8 cellular contexts compared by ENCODE assay signal in genomic region chr22:36065775-36066544, GRCh38.
DNase-seq lines count a peak whose midpoint lies in the region; ATAC-seq and TF ChIP-seq lines count a peak whose summit lies in the region.

No MANE protein-coding gene starts in this region.

- peak; percentile 100 for TF ChIP-seq CTCF in LNCAP (IDR thresholded peaks at IDR 0.05)

- H3K9me3 ChIP-seq in muscle layer of duodenum (ENCODE audit: control insufficient read depth in 1 of 2, low read length in 2 of 2), result no peaks in the 10 kb centered on the region

- no peaks in the 10 kb centered on the region for H3K27me3 ChIP-seq in muscle layer of duodenum (ENCODE audit: low read depth, low read length)

- H3K4me1 ChIP-seq in muscle layer of duodenum (ENCODE audit: control insufficient read depth in 1 of 2, insufficient read depth in 2 of 2, low read length in 2 of 2), result peaks cover 0 to 3% of the 10 kb centered on the region in 2 donors

- ATAC-seq in HG03354 (IDR thresholded peaks at IDR 0.05; ENCODE audit: poor library complexity, severe bottlenecking, unreplicated experiment), result no peak

- H3K27ac ChIP-seq in muscle layer of duodenum (ENCODE audit: low read length), result peak overlapping the region; percentile 64

- H3K4me3 ChIP-seq in muscle layer of duodenum (ENCODE audit: low read depth in 1 of 2, low read length in 2 of 2), result peak overlapping the region; percentile 50 to 56

- H3K36me3 ChIP-seq in muscle layer of duodenum (ENCODE audit: control insufficient read depth in 1 of 2, insufficient read depth in 2 of 2, low read length in 2 of 2), result no peaks in the 10 kb centered on the region

- peak; percentile 82 for DNase-seq in DMS114 treated with DMSO at 0.1 percent for 48 hours (lab: John Stamatoyannopoulos, UW; ENCODE audit: unreplicated experiment)
- DNase-seq in RKO (ENCODE audit: low spot score), result peak; percentile 96
- peak; percentile 29 to 34 for DNase-seq in activated T-helper 1 cell treated with anti-CD3 and anti-CD28 coated beads, Interleukin-2, amount 50 U/mL, for 16 hours (ENCODE audit: low read depth in 1 of 2, low spot score in 1 of 2)
- peak; percentile 98 for DNase-seq in fibroblast of gingiva (ENCODE audit: low read depth)
- peak; percentile 84 for DNase-seq in stimulated activated CD8-positive, alpha-beta memory T cell treated with anti-CD3 and anti-CD28 coated beads, Interleukin-4, amount 100 ng/mL, for 48 hours

Comparison
In these comparisons a context has a peak if more than half of its experiments do, and no peak if none do; other contexts are left out.
1. DNase-seq: peak in every context shown above with its lines; median percentile 98 in fibroblast of gingiva; 96 in RKO; 84 in stimulated activated CD8-positive, alpha-beta memory T cell treated with anti-CD3 and anti-CD28 coated beads, Interleukin-4, amount 100 ng/mL, for 48 hours; 82 in DMS114 treated with DMSO at 0.1 percent for 48 hours; 32 in activated T-helper 1 cell treated with anti-CD3 and anti-CD28 coated beads, Interleukin-2, amount 50 U/mL, for 16 hours.